15 cellular contexts compared by ENCODE assay signal in the genomic region with DNA sequence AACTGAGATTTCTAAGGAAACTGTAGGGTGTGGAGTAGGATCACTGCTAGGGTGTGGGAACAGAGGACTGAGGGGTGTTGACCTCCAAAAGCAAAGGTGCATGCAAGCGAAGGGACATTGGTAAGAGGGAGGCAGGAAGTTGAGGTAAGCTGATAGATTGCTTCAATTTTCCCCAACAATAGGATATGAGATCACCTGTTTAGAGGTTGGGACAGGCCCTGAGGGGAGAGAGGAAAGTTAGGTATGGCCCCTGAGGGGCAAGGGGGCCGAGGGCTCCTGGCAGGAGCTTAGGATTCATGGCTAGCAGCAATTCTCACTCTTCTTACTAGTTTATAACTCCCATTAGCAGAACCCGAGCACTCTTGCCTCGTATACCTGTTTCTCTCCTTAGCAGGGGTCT.
"Had no signal": no experiment of that assay in that cellular context is flagged by ENCODE, and none has a peak within 500 bp of the region (broad histone marks: within the 10 kb centered on the region; RNA-seq: fewer than 3 reads in every experiment).

No MANE protein-coding gene starts in this region.

- DNase-seq: KBM-7, MV-4-11, NCI-H1048, NCI-H1105, NCI-H1436 treated with DMSO at 0.1 percent for 48 hours, NCI-H1694, NCI-H187 treated with DMSO at 0.1 percent for 48 hours, NCI-H2029 treated with DMSO at 0.1 percent for 48 hours, NCI-H2227 treated with DMSO at 0.1 percent for 48 hours, NCI-H524 treated with DMSO at 0.1 percent for 48 hours, NCI-H69, NCI-H774, RPMI8226, SHP77 had no signal

- ATAC-seq: SK-N-SH treated with all-trans-retinoic acid at 6 μM for 48 hours had no signal
